ENCODE assay signal across 8 cellular contexts in the genomic region with DNA sequence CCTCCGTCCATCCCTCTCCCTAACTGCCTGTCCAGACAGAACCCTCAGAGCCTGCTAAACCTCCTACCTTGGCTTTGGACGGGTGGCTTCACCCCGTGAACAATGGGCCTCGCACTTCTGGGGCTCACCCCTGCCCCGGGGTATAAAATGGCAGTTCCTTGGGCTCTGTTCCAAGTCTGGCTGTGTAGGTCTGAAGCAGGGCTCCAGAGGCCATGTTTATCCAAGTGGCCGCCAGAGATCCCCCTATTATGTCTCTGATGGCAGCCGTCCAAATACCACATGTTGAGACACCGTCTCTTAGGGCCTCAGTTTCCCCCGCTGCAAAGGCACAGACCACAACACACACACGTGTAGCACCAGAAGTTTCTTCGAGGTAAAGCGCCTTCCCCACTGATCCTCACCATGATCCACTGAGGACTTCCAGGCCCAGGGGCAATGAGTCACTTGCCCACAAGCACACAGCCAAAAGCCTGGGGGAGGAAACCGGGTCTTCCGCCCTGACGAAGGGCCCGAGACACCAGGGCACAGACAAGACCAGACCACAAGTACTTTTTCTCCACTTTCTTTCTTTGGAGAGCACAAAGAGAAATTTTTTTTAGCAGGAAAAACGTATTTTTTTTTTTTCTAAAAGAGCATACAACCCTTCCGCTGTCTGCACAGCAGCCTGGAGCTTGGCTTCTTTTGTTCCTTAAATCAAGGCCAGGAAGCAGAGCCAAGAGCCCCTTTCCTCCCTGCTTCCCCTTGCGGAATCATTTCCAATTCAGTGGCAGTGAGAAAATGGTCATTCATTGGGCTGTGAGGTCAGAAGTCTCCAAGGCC. TPM values are rescaled to one million over a fixed set of nuclear protein-coding genes. Genes with fewer than 3 reads are reported as not detected.
DNase-seq lines count a peak whose midpoint lies in the region; ATAC-seq and TF ChIP-seq lines count a peak whose summit lies in the region.

No MANE protein-coding gene starts in this region.

- H3K27me3 Mint-ChIP-seq in HFFc6 (ENCODE audit: insufficient read depth), result peaks cover 3% of the 10 kb centered on the region
- peaks cover 5 to 11% of the 10 kb centered on the region in 2 donors for H3K27me3 Mint-ChIP-seq in T-cell

- H3K27ac ChIP-seq in gastrocnemius medialis, result peak overlapping the region in 3 of 4 donors; percentile 52 to 55 (median 55)

- in situ Hi-C loops in gastrocnemius medialis (cut with MboI; ENCODE audit: low sequenced_read_pairs in 4 of 4), result no loop called here

- H3K36me3 Mint-ChIP-seq in HFFc6 (ENCODE audit: low read depth) (no peaks in the 10 kb centered on the region), T-cell (no peaks in the 10 kb centered on the region)

- CTCF ChIA-PET in T-cell (lab: Charles Lee), result interaction anchor here in 1 of 2 donors (0.6 to 0.7 kb wide), 4 partner anchors 10 to 1177 kb away, joined by 3 to 7 read pairs (median 6); no protein-coding TSS in a partner anchor

- no peaks in the 10 kb centered on the region for H3K9me3 ChIP-seq in gastrocnemius medialis

- DNase-seq in HFFc6, result peak; percentile 61
- peak in 2 of 34 experiments; percentile 12 to 25 for DNase-seq in T-cell
- DNase-seq in fibroblast of pulmonary artery (ENCODE audit: low read depth), result peak; percentile 95
- no peak for DNase-seq in gastrocnemius medialis
- no peak for DNase-seq in NCI-H1048 (lab: John Stamatoyannopoulos, UW)
- DNase-seq in SW 1271 (lab: John Stamatoyannopoulos, UW), result no peak

- peak overlapping the region; percentile 80 for H3K27ac Mint-ChIP-seq in HFFc6
- no peak overlapping the region for H3K27ac Mint-ChIP-seq in T-cell

- no peaks in the 10 kb centered on the region for H3K36me3 ChIP-seq in gastrocnemius medialis

- H3K4me3 ChIP-seq in fibroblast of pulmonary artery (replicated peaks; ENCODE audit: low read depth, low read length), result no peak overlapping the region
- H3K4me3 ChIP-seq in gastrocnemius medialis, result no peak overlapping the region

- peaks cover 17 to 29% of the 10 kb centered on the region in 2 donors for H3K4me1 ChIP-seq in gastrocnemius medialis

- no peaks in the 10 kb centered on the region for H3K27me3 ChIP-seq in gastrocnemius medialis

- peaks cover 21% of the 10 kb centered on the region for H3K4me1 Mint-ChIP-seq in HFFc6 (ENCODE audit: low read depth)
- peaks cover 3 to 8% (median 7%) of the 10 kb centered on the region in 3 donors for H3K4me1 Mint-ChIP-seq in T-cell

- intact Hi-C loops in gastrocnemius medialis (cut with DNase I; ENCODE audit: low total_unique reads), result no loop called here

- no peaks in the 10 kb centered on the region for H3K9me3 Mint-ChIP-seq in HFFc6
- H3K9me3 Mint-ChIP-seq in T-cell, result no peaks in the 10 kb centered on the region

- POLR2A ChIA-PET in T-cell (lab: Charles Lee), result no interaction called here

- TF ChIP-seq POLR2A in gastrocnemius medialis (IDR thresholded peaks at IDR 0.05), result no peak

- TF ChIP-seq CTCF in HFFc6 (IDR thresholded peaks at IDR 0.05), result no peak
- TF ChIP-seq CTCF in fibroblast of pulmonary artery (IDR thresholded peaks at IDR 0.05; ENCODE audit: low read length, missing control alignments), result no peak
- TF ChIP-seq CTCF in gastrocnemius medialis (IDR thresholded peaks at IDR 0.05 in 4 of 5, conservative IDR thresholded peaks at IDR 0.05 in 1 of 5), result no peak

- ATAC-seq in T-cell (replicated peaks in 1 of 4) (peak; percentile 34 to 76 (median 49)), gastrocnemius medialis (peak; percentile 12 to 22), HG03457 (IDR thresholded peaks at IDR 0.05; ENCODE audit: unreplicated experiment) (no peak), HG02588 (IDR thresholded peaks at IDR 0.05; ENCODE audit: unreplicated experiment) (no peak)

- peak overlapping the region; percentile 54 for H3K4me3 Mint-ChIP-seq in HFFc6
- H3K4me3 Mint-ChIP-seq in T-cell, result no peak overlapping the region

RNA-seq across cellular contexts. Expression of a gene that starts 11.8 kb away (rescaled TPM):
- total RNA-seq in HFFc6 (2021; fragmentation: NEBNext Ultra II Directional; extraction: Animal tissue kit (Norgen Biotek cat#: 25700)), result under 1 TPM in 4 of 6 experiments, not detected in 2; 0.12 to 0.37 (median 0.26) TPM
- 1 to 10 TPM in 3 of 5 donors, under 1 TPM in 2; 0.73 to 1.8 (median 1.1) TPM for total RNA-seq in T-cell
- total RNA-seq in gastrocnemius medialis, result under 1 TPM in 1 of 4 donors, not detected in 3; 0.11 TPM

RNA-seq across cellular contexts. Expression of a gene that starts 47.1 kb away (rescaled TPM):
- total RNA-seq in HFFc6 (2021; fragmentation: NEBNext Ultra II Directional; extraction: Animal tissue kit (Norgen Biotek cat#: 25700)), result 10 to 100 TPM; 36.1 to 46.8 (median 39.6) TPM
- total RNA-seq in T-cell (10 to 100 TPM in 3 of 5 donors, 1 to 10 TPM in 2; 5.0 to 14.4 (median 10.6) TPM), gastrocnemius medialis (10 to 100 TPM in 3 of 4 donors, 1 to 10 TPM in 1; 5.4 to 18.7 (median 16.8) TPM)

RNA-seq across cellular contexts. Expression of a gene that starts 58.3 kb away (rescaled TPM):
- 10 to 100 TPM; 71.3 to 89.2 (median 80.8) TPM for total RNA-seq in HFFc6 (2021; fragmentation: NEBNext Ultra II Directional; extraction: Animal tissue kit (Norgen Biotek cat#: 25700))
- total RNA-seq in T-cell (10 to 100 TPM; 32.6 to 57.9 (median 46.1) TPM), gastrocnemius medialis (10 to 100 TPM; 30.8 to 53.2 (median 38.8) TPM)

Comparison
In these comparisons a context has a peak if more than half of its experiments do, and no peak if none do; other contexts are left out.
1. DNase-seq: peak in HFFc6 (single experiment) and fibroblast of pulmonary artery (single experiment); none in gastrocnemius medialis (0 of 2), NCI-H1048 (single experiment) and SW 1271 (0 of 2).
2. ATAC-seq: peak in T-cell (4 of 4) and gastrocnemius medialis (2 of 2); none in HG03457 (single experiment) and HG02588 (single experiment).